ENCODE assay signal across 11 cellular contexts in genomic region chr7:266851-267840, GRCh38. TPM values are rescaled to one million over a fixed set of nuclear protein-coding genes. Genes with fewer than 3 reads are reported as not detected.
DNase-seq lines count a peak whose midpoint lies in the region; ATAC-seq and TF ChIP-seq lines count a peak whose summit lies in the region.
"Had no signal": no experiment of that assay in that cellular context is flagged by ENCODE, and none has a peak within 500 bp of the region (broad histone marks: within the 10 kb centered on the region; RNA-seq: fewer than 3 reads in every experiment).

No MANE protein-coding gene starts in this region.

- peaks cover 8% of the 10 kb centered on the region for H3K9me3 Mint-ChIP-seq in Caco-2 (ENCODE audit: unreplicated experiment)
- peaks cover 5% of the 10 kb centered on the region for H3K9me3 Mint-ChIP-seq in mesothelial cell of epicardium
- H3K9me3 Mint-ChIP-seq in natural killer cell: peaks cover 0 to 6% of the 10 kb centered on the region in 2 donors
- no peaks in the 10 kb centered on the region for H3K9me3 Mint-ChIP-seq in activated T-cell treated with anti-CD3 and anti-CD28 coated beads, Interleukin-2, amount 50 U/mL, for 4 hours

- H3K27ac Mint-ChIP-seq in Caco-2 (ENCODE audit: unreplicated experiment) (no peak overlapping the region), mesothelial cell of epicardium (no peak overlapping the region), natural killer cell (no peak overlapping the region)
- H3K27ac Mint-ChIP-seq: activated T-helper 2 cell treated with anti-CD3 and anti-CD28 coated beads, Interferon-gamma antibody, Interleukin-2, Interleukin-4, amounts not matched to agents 10 μg/mL and 5 μg/mL and 100 μg/mL, durations not matched to agents 14 hours and 24 hours and 36 hours had no signal

- TF ChIP-seq CTCF in Caco-2 (IDR thresholded peaks at IDR 0.05; ENCODE audit: insufficient read depth in 1 of 2, low read depth in 1 of 2, low read length in 1 of 2, severe bottlenecking in 1 of 2, unreplicated experiment in 1 of 2) (peak; percentile 83 to 85), choroid plexus epithelial cell (conservative IDR thresholded peaks at IDR 0.05; ENCODE audit: low read depth, low read length) (peak; percentile 34), mesothelial cell of epicardium (IDR thresholded peaks at IDR 0.05; ENCODE audit: unreplicated experiment) (peak; percentile 46), natural killer cell (IDR thresholded peaks at IDR 0.05) (no peak)

- H3K36me3 Mint-ChIP-seq in Caco-2 (ENCODE audit: insufficient read depth, unreplicated experiment) (peaks cover 16% of the 10 kb centered on the region), mesothelial cell of epicardium (peaks cover 4% of the 10 kb centered on the region), natural killer cell (no peaks in the 10 kb centered on the region)
- no peaks in the 10 kb centered on the region for H3K36me3 Mint-ChIP-seq in activated T-cell treated with anti-CD3 and anti-CD28 coated beads, Interleukin-2, amount 50 U/mL, for 4 hours (ENCODE audit: insufficient read depth)

- H3K4me3 ChIP-seq in Caco-2 (ENCODE audit: low read depth, low read length) (no peak overlapping the region), choroid plexus epithelial cell (ENCODE audit: low read depth, low read length) (no peak overlapping the region)

- no peaks in the 10 kb centered on the region for H3K36me3 ChIP-seq in Caco-2 (ENCODE audit: control insufficient read depth, insufficient read depth, low read length)

- H3K27me3 Mint-ChIP-seq in Caco-2 (ENCODE audit: insufficient read depth, unreplicated experiment): no peaks in the 10 kb centered on the region
- peaks cover 25% of the 10 kb centered on the region for H3K27me3 Mint-ChIP-seq in mesothelial cell of epicardium (ENCODE audit: low read depth)
- no peaks in the 10 kb centered on the region for H3K27me3 Mint-ChIP-seq in natural killer cell (ENCODE audit: low read depth in 2 of 2)
- H3K27me3 Mint-ChIP-seq in activated T-cell treated with anti-CD3 and anti-CD28 coated beads, Interleukin-2, amount 50 U/mL, for 4 hours (ENCODE audit: low read depth): no peaks in the 10 kb centered on the region

- ATAC-seq in HG03280 (IDR thresholded peaks at IDR 0.05; ENCODE audit: unreplicated experiment) (no peak), natural killer cell (no peak)
- ATAC-seq in activated T-cell treated with anti-CD3 and anti-CD28 coated beads, Interleukin-2, amount 50 U/mL, for 4 hours: no peak

- H3K4me1 Mint-ChIP-seq in Caco-2 (ENCODE audit: low read depth, unreplicated experiment): peaks cover 5% of the 10 kb centered on the region
- H3K4me1 Mint-ChIP-seq in mesothelial cell of epicardium: no peaks in the 10 kb centered on the region
- H3K4me1 Mint-ChIP-seq in natural killer cell: peaks cover 0 to 16% of the 10 kb centered on the region in 2 donors
- H3K4me1 Mint-ChIP-seq in activated T-cell treated with anti-CD3 and anti-CD28 coated beads, Interleukin-2, amount 50 U/mL, for 4 hours (ENCODE audit: low read depth): no peaks in the 10 kb centered on the region

- CTCF ChIA-PET in Caco-2 (lab: Charles Lee): interaction anchor here (0.6 to 1.5 kb wide), 3 partner anchors 63 to 203 kb away, joined by 3 to 6 read pairs (median 3); no protein-coding TSS in a partner anchor

- no peak overlapping the region for H3K4me3 Mint-ChIP-seq in Caco-2 (ENCODE audit: unreplicated experiment)
- H3K4me3 Mint-ChIP-seq in mesothelial cell of epicardium: no peak overlapping the region
- no peak overlapping the region for H3K4me3 Mint-ChIP-seq in natural killer cell
- H3K4me3 Mint-ChIP-seq in activated T-cell treated with anti-CD3 and anti-CD28 coated beads, Interleukin-2, amount 50 U/mL, for 4 hours: no peak overlapping the region

- no TSS peak for BruUV-seq in Caco-2 (replicated peaks; lab: Mats Ljungman, UMichigan)

- DNase-seq in Caco-2 (peak; percentile 79 to 83), M059J (ENCODE audit: low read depth) (peak; percentile 28), choroid plexus epithelial cell (ENCODE audit: low read depth) (no peak), mesothelial cell of epicardium (ENCODE audit: low spot score in 2 of 2, unreplicated experiment in 2 of 2) (peak in 1 of 2 experiments; percentile 20), NOMO-1 (lab: John Stamatoyannopoulos, UW; ENCODE audit: unreplicated experiment in 2 of 2) (no peak), natural killer cell (no peak)
- DNase-seq in activated T-cell treated with anti-CD3 and anti-CD28 coated beads, Interleukin-2, amount 50 U/mL, for 4 hours: no peak
- DNase-seq: foreskin fibroblast had no signal

- H3K4me1 ChIP-seq in Caco-2: no peaks in the 10 kb centered on the region
- H3K4me1 ChIP-seq: parathyroid adenoma had no signal

- POLR2A ChIA-PET in Caco-2 (lab: Charles Lee): no interaction called here

- intact Hi-C loops in Caco-2 (cut with micrococcal nuclease; ENCODE audit: unreplicated experiment): no loop called here
- intact Hi-C loops in natural killer cell (cut with micrococcal nuclease): no loop called here

- peaks cover 5% of the 10 kb centered on the region for H3K9me3 ChIP-seq in Caco-2

- no peaks in the 10 kb centered on the region for H3K27me3 ChIP-seq in Caco-2 (replicated peaks; ENCODE audit: control insufficient read depth, insufficient read depth, low read length)

RNA-seq across cellular contexts. Expression of gene FOXL3, which starts 22.8 kb away (rescaled TPM):
- total RNA-seq in Caco-2 (2022): not detected in 2 replicates
- not detected in 2 replicates for total RNA-seq in M059J (2014; rRNA removed; shearing (Covaris generic))
- total RNA-seq in mesothelial cell of epicardium: not detected in 3 replicates
- total RNA-seq in natural killer cell: not detected
- total RNA-seq in activated T-cell treated with anti-CD3 and anti-CD28 coated beads, Interleukin-2, amount 50 U/mL, for 4 hours: not detected
- total RNA-seq: activated T-helper 2 cell treated with anti-CD3 and anti-CD28 coated beads, Interferon-gamma antibody, Interleukin-2, Interleukin-4, amounts not matched to agents 10 μg/mL and 5 μg/mL and 100 μg/mL, durations not matched to agents 14 hours and 24 hours and 36 hours had no signal

Comparison
In these comparisons a context has a peak if more than half of its experiments do, and no peak if none do; other contexts are left out.
1. DNase-seq: peak in Caco-2 (2 of 2) and M059J (single experiment); none in choroid plexus epithelial cell (single experiment), NOMO-1 (0 of 2), natural killer cell (single experiment) and activated T-cell treated with anti-CD3 and anti-CD28 coated beads, Interleukin-2, amount 50 U/mL, for 4 hours (single experiment).